8 cellular contexts compared by ENCODE assay signal in the genomic region with DNA sequence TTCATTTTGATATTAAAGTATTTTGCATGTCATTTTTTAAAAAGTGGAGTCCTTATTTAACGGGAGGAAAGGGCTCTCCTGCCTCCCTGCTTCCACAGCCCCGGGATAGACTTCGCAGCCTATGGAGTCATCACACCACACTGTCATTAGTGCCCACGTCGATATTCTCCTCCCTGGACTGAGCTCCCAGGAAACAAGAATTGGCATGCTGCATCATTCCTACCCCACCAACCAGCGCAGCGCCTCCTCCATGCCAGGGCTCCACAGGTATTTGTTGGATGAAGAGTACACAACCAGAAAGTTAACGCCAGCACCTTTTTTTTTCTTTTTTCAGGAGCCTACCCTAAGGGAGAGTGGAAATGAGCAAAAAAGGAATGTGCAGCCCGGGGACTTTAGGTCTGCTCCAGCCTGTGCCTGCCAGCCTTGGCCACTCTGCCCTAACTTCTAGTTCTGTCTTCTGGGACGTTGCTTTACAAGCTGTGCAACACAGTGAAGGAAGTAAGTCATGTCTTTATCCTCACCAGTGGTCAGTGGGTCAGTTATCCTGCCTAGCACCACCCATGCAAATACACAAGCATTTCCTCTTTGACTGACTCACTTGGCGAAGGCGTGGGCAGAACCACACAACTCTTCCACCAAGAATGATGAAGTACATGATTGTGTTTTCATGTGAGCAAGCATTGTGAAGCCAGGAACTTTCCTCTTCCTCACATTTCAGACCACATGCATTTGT.
A peak's percentile ranks its signal among the peaks of the same experiment; 100 is the strongest.
DNase-seq lines count a peak whose midpoint lies in the region; ATAC-seq and TF ChIP-seq lines count a peak whose summit lies in the region.
"Had no signal": no experiment of that assay in that cellular context is flagged by ENCODE, and none has a peak within 500 bp of the region (broad histone marks: within the 10 kb centered on the region; RNA-seq: fewer than 3 reads in every experiment).

No MANE protein-coding gene starts in this region.

- peak; percentile 95 for DNase-seq in HT1080 (ENCODE audit: low read depth)
- no peak for DNase-seq in chondrocyte (ENCODE audit: low spot score)
- DNase-seq in omental fat pad (ENCODE audit: low spot score): no peak
- DNase-seq in ovary: no peak
- no peak for DNase-seq in naive thymus-derived CD8-positive, alpha-beta T cell

- no peaks in the 10 kb centered on the region for H3K36me3 ChIP-seq in ovary

- intact Hi-C loops in ovary (cut with DNase I): loop anchor here in 2 of 4 donors (10.0 kb wide), 2 partner anchors 459 to 949 kb away; no protein-coding TSS in a partner anchor

- H3K27ac ChIP-seq in ovary: no peak overlapping the region
- H3K27ac ChIP-seq: SK-N-MC had no signal

- H3K4me1 ChIP-seq in ovary (ENCODE audit: insufficient read depth): no peaks in the 10 kb centered on the region

- peak; percentile 64 for ATAC-seq in GM19025 (IDR thresholded peaks at IDR 0.05; ENCODE audit: low read depth, unreplicated experiment)
- peak; percentile 83 for ATAC-seq in omental fat pad (ENCODE audit: low FRiP score)
- no peak for ATAC-seq in naive thymus-derived CD8-positive, alpha-beta T cell
- no peak for ATAC-seq in HG03342 (IDR thresholded peaks at IDR 0.05; ENCODE audit: unreplicated experiment)

- H3K4me3 Mint-ChIP-seq in chondrocyte (ENCODE audit: unreplicated experiment): peak overlapping the region; percentile 2
- H3K4me3 Mint-ChIP-seq in naive thymus-derived CD8-positive, alpha-beta T cell: peak overlapping the region in 1 of 10 donors; percentile 27

- no peaks in the 10 kb centered on the region for H3K36me3 Mint-ChIP-seq in chondrocyte (ENCODE audit: low read depth)
- no peaks in the 10 kb centered on the region for H3K36me3 Mint-ChIP-seq in naive thymus-derived CD8-positive, alpha-beta T cell

- WGBS in ovary, 3 donors: 74 to 77% (median 76%) methylated on average over 12 of the region's 12 CpGs

- no peaks in the 10 kb centered on the region for H3K27me3 ChIP-seq in ovary

- H3K4me3 ChIP-seq in ovary: no peak overlapping the region
- H3K4me3 ChIP-seq: SK-N-MC had no signal

- no peak for TF ChIP-seq CTCF in chondrocyte (IDR thresholded peaks at IDR 0.05)
- no peak for TF ChIP-seq CTCF in omental fat pad (IDR thresholded peaks at IDR 0.05)
- no peak for TF ChIP-seq CTCF in ovary (IDR thresholded peaks at IDR 0.05)

- no peaks in the 10 kb centered on the region for H3K27me3 Mint-ChIP-seq in chondrocyte (ENCODE audit: low read depth)
- H3K27me3 Mint-ChIP-seq in naive thymus-derived CD8-positive, alpha-beta T cell: peaks cover 3 to 30% (median 23%) of the 10 kb centered on the region in 5 donors

- TF ChIP-seq EP300 in ovary (IDR thresholded peaks at IDR 0.05): no peak

- no peak for TF ChIP-seq POLR2A in ovary (IDR thresholded peaks at IDR 0.05)

- POLR2A ChIA-PET in naive thymus-derived CD8-positive, alpha-beta T cell (lab: Charles Lee): no interaction called here

- no peaks in the 10 kb centered on the region for H3K9me3 Mint-ChIP-seq in chondrocyte (ENCODE audit: low read depth)
- H3K9me3 Mint-ChIP-seq in naive thymus-derived CD8-positive, alpha-beta T cell: no peaks in the 10 kb centered on the region

- peak overlapping the region; percentile 88 for H3K27ac Mint-ChIP-seq in chondrocyte (ENCODE audit: unreplicated experiment)
- H3K27ac Mint-ChIP-seq in naive thymus-derived CD8-positive, alpha-beta T cell: no peak overlapping the region

- H3K4me1 Mint-ChIP-seq in chondrocyte (ENCODE audit: low read depth): peaks cover 23% of the 10 kb centered on the region
- peaks cover 0 to 14% (median under 1%) of the 10 kb centered on the region in 4 donors for H3K4me1 Mint-ChIP-seq in naive thymus-derived CD8-positive, alpha-beta T cell

- H3K9me3 ChIP-seq in ovary: no peaks in the 10 kb centered on the region

Comparison
In these comparisons a context has a peak if more than half of its experiments do, and no peak if none do; other contexts are left out.
1. ATAC-seq: peak in GM19025 (single experiment) and omental fat pad (single experiment); none in naive thymus-derived CD8-positive, alpha-beta T cell (0 of 2) and HG03342 (single experiment).